In the genomic region with DNA sequence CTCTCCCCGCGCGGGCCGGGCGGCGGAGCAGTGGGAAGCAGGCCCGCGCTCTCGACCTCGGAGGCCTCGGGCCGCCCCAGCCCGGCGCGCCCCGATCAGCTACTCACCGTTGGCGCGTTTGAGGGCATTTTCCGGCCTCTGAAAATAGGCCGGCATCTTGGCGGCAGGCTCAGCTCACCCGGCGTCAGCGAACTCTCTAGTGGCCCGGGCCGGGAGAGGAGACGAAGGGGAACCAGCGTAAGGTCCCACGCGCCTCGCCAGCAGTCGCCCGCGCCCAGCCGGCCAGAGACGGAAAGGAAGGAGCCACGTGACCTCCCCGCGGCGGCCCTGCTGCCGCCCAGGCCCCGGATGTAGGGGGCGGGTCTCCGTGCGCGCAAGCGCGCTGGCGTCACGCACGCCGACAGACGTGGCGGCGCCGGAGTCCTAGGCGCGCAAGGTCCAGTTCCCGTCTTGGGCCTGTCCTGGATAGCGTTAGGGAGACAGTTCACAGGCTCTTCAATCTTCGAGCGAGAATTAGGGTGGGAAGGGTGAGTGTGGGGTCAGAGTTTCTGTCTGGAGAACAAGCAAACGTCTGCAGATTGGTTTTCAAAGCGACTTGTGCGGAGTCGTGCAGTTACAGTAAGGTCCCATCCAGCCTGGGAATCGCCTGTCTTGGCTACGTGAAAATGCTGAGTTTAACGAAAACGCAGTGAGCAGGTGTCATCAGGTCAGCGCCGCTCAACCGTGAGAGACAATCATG, we compare ENCODE assay signal across 1 cellular context.
A peak's percentile ranks its signal among the peaks of the same experiment; 100 is the strongest.
TF ChIP-seq lines count a peak whose summit lies in the region.

A gene with protein sequence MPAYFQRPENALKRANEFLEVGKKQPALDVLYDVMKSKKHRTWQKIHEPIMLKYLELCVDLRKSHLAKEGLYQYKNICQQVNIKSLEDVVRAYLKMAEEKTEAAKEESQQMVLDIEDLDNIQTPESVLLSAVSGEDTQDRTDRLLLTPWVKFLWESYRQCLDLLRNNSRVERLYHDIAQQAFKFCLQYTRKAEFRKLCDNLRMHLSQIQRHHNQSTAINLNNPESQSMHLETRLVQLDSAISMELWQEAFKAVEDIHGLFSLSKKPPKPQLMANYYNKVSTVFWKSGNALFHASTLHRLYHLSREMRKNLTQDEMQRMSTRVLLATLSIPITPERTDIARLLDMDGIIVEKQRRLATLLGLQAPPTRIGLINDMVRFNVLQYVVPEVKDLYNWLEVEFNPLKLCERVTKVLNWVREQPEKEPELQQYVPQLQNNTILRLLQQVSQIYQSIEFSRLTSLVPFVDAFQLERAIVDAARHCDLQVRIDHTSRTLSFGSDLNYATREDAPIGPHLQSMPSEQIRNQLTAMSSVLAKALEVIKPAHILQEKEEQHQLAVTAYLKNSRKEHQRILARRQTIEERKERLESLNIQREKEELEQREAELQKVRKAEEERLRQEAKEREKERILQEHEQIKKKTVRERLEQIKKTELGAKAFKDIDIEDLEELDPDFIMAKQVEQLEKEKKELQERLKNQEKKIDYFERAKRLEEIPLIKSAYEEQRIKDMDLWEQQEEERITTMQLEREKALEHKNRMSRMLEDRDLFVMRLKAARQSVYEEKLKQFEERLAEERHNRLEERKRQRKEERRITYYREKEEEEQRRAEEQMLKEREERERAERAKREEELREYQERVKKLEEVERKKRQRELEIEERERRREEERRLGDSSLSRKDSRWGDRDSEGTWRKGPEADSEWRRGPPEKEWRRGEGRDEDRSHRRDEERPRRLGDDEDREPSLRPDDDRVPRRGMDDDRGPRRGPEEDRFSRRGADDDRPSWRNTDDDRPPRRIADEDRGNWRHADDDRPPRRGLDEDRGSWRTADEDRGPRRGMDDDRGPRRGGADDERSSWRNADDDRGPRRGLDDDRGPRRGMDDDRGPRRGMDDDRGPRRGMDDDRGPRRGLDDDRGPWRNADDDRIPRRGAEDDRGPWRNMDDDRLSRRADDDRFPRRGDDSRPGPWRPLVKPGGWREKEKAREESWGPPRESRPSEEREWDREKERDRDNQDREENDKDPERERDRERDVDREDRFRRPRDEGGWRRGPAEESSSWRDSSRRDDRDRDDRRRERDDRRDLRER (N-terminal part only) (minus strand): TSS at position 297 of the 739 bp plus-strand sequence. CDS start 141 bp downstream, at position 156.

TF ChIP-seq in HepG2, 621 proteins besides CTCF, POLR2A, EP300 and RAD21 (continued from another document and continues in another):
- TF ChIP-seq, protein P1, sequence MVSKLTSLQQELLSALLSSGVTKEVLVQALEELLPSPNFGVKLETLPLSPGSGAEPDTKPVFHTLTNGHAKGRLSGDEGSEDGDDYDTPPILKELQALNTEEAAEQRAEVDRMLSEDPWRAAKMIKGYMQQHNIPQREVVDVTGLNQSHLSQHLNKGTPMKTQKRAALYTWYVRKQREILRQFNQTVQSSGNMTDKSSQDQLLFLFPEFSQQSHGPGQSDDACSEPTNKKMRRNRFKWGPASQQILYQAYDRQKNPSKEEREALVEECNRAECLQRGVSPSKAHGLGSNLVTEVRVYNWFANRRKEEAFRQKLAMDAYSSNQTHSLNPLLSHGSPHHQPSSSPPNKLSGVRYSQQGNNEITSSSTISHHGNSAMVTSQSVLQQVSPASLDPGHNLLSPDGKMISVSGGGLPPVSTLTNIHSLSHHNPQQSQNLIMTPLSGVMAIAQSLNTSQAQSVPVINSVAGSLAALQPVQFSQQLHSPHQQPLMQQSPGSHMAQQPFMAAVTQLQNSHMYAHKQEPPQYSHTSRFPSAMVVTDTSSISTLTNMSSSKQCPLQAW (CRISPR knock-in tag; IDR thresholded peaks at IDR 0.05), result peak; percentile 74
- no peak for TF ChIP-seq CCDC6 (CRISPR knock-in tag; IDR thresholded peaks at IDR 0.05)
- TF ChIP-seq ZNF674 (CRISPR knock-in tag; IDR thresholded peaks at IDR 0.05; ENCODE audit: low read depth), result 0 out of 2 replicates have a peak, but pooled peaks have one; percentile 35
- TF ChIP-seq SETDB1 (CRISPR knock-in tag; IDR thresholded peaks at IDR 0.05; ENCODE audit: borderline replicate concordance), result no peak
- TF ChIP-seq KDM2A (CRISPR knock-in tag; IDR thresholded peaks at IDR 0.05; ENCODE audit: borderline replicate concordance, low read depth), result peak; percentile 77; the same call in 1 of the 2 replicates
- peak; percentile 83 for TF ChIP-seq ZNF138 (CRISPR knock-in tag; IDR thresholded peaks at IDR 0.05; ENCODE audit: low read depth)
- 0 out of 2 replicates have a peak, but pooled peaks have one; percentile 6 for TF ChIP-seq MEIS2 (CRISPR knock-in tag; IDR thresholded peaks at IDR 0.05)
- TF ChIP-seq KMT2A (CRISPR knock-in tag; IDR thresholded peaks at IDR 0.05), result peak; percentile 79
- no peak; the same call in 1 of the 2 replicates for TF ChIP-seq NFE2L1 (CRISPR knock-in tag; IDR thresholded peaks at IDR 0.05; ENCODE audit: borderline replicate concordance)
- peak; percentile 91; the same call in 1 of the 2 replicates for TF ChIP-seq RAD51 (IDR thresholded peaks at IDR 0.05; ENCODE audit: borderline replicate concordance)
- TF ChIP-seq HDAC2 (CRISPR knock-in tag; IDR thresholded peaks at IDR 0.05), result no peak; the same call in 1 of the 2 replicates
- TF ChIP-seq THYN1 (CRISPR knock-in tag; IDR thresholded peaks at IDR 0.05; ENCODE audit: borderline replicate concordance, low read depth), result peak; percentile 82; the same call in 1 of the 2 replicates
- peak; percentile 15; the same call in 1 of the 2 replicates for TF ChIP-seq TARDBP (CRISPR knock-in tag; IDR thresholded peaks at IDR 0.05)
- no peak for TF ChIP-seq CBX2 (IDR thresholded peaks at IDR 0.05; ENCODE audit: low read depth, low read length)
- TF ChIP-seq CBX2 (CRISPR knock-in tag; IDR thresholded peaks at IDR 0.05; ENCODE audit: low read depth), result peak; percentile 87; the same call in 1 of the 2 replicates
- no peak; the same call in 1 of the 2 replicates for TF ChIP-seq RERE (CRISPR knock-in tag; IDR thresholded peaks at IDR 0.05; ENCODE audit: low read depth)
- TF ChIP-seq WIZ (CRISPR knock-in tag; IDR thresholded peaks at IDR 0.05), result no peak
- TF ChIP-seq ATF7 (IDR thresholded peaks at IDR 0.05), result no peak
- TF ChIP-seq ATF7 (CRISPR knock-in tag; IDR thresholded peaks at IDR 0.05), result no peak
- no peak for TF ChIP-seq ATRX (CRISPR knock-in tag; IDR thresholded peaks at IDR 0.05; ENCODE audit: borderline replicate concordance)
- 0 out of 2 replicates have a peak, but pooled peaks have one; percentile 89 for TF ChIP-seq ZNF567 (CRISPR knock-in tag; IDR thresholded peaks at IDR 0.05; ENCODE audit: borderline replicate concordance)
- peak; percentile 77; the same call in 1 of the 2 replicates for TF ChIP-seq CC2D1A (CRISPR knock-in tag; IDR thresholded peaks at IDR 0.05)
- TF ChIP-seq ZNF510 (CRISPR knock-in tag; IDR thresholded peaks at IDR 0.05; ENCODE audit: low read depth), result no peak
- TF ChIP-seq TBX2 (CRISPR knock-in tag; IDR thresholded peaks at IDR 0.05; ENCODE audit: borderline replicate concordance), result peak; percentile 88
- TF ChIP-seq ZNF317 (CRISPR knock-in tag; IDR thresholded peaks at IDR 0.05), result peak; percentile 67; the same call in 1 of the 2 replicates
- TF ChIP-seq NFRKB (IDR thresholded peaks at IDR 0.05), result no peak
- 0 out of 2 replicates have a peak, but pooled peaks have one; percentile 13 for TF ChIP-seq ZNF562 (CRISPR knock-in tag; IDR thresholded peaks at IDR 0.05; ENCODE audit: borderline replicate concordance)
- no peak for TF ChIP-seq MBNL3 (CRISPR knock-in tag; conservative IDR thresholded peaks at IDR 0.05)
- TF ChIP-seq ZNF569 (CRISPR knock-in tag; IDR thresholded peaks at IDR 0.05; ENCODE audit: borderline replicate concordance), result no peak
- peak; percentile 57 for TF ChIP-seq CBFB (CRISPR knock-in tag; IDR thresholded peaks at IDR 0.05)
- TF ChIP-seq ZNF557 (CRISPR knock-in tag; IDR thresholded peaks at IDR 0.05), result no peak
- no peak for TF ChIP-seq NONO (IDR thresholded peaks at IDR 0.05)
- peak; percentile 80 for TF ChIP-seq NONO (CRISPR knock-in tag; conservative IDR thresholded peaks at IDR 0.05)
- TF ChIP-seq SMAD3 (CRISPR knock-in tag; IDR thresholded peaks at IDR 0.05), result peak; percentile 76
- no peak for TF ChIP-seq ZNF646 (CRISPR knock-in tag; IDR thresholded peaks at IDR 0.05)
- TF ChIP-seq SMAD1 (CRISPR knock-in tag; IDR thresholded peaks at IDR 0.05; ENCODE audit: borderline replicate concordance, low read depth), result peak; percentile 83; the same call in 1 of the 2 replicates
- TF ChIP-seq SNAI1 (CRISPR knock-in tag; IDR thresholded peaks at IDR 0.05; ENCODE audit: borderline replicate concordance), result peak; percentile 96
- TF ChIP-seq GFI1 (CRISPR knock-in tag; IDR thresholded peaks at IDR 0.05; ENCODE audit: borderline replicate concordance), result peak; percentile 58; the same call in 1 of the 2 replicates
- TF ChIP-seq ZMYM4 (CRISPR knock-in tag; IDR thresholded peaks at IDR 0.05), result peak; percentile 60
- peak; percentile 66; the same call in 1 of the 2 replicates for TF ChIP-seq NAIF1 (CRISPR knock-in tag; IDR thresholded peaks at IDR 0.05; ENCODE audit: borderline replicate concordance)
- TF ChIP-seq ZNF782 (CRISPR knock-in tag; IDR thresholded peaks at IDR 0.05; ENCODE audit: borderline replicate concordance), result peak; percentile 75
